ENCODE assay signal across 1 cellular context in the genomic region with DNA sequence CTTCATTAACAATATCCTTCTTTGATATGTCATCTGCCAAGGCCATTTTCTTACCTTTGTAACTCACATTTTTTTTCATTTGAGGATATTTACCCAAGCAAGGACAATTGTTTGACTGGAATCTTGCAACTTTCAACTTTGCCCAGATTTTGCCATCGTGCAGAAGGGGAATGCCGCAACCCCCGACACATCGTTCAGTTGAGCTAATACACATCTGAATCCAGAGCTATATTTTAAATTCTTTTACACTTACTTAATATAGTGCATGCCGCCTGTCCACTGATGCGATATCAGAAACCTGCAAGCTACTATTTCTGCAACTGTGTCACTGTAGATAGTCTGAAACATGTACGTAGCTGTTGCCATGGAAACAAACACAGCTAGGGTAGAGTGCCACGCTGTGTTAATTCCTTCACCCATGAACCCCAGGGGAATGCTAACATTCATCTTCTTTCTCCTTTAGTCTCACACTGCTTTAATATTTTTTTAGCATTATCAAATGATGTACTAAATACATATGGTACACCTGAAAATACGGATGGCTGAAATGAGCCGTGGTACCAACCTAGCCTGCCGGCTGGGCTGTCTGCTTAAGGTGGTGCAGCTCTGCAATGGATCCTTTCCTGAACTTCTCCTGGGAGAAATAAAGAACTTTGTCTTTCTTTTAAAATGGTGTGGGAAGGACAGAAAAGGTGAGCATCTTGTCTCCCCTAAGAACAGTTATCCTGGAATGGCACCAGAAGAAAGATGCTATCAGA.
A peak's percentile ranks its signal among the peaks of the same experiment; 100 is the strongest.
TF ChIP-seq lines count a peak whose summit lies in the region.

No MANE protein-coding gene starts in this region.

TF ChIP-seq in HepG2, 621 proteins besides CTCF, POLR2A, EP300 and RAD21 (continued from another document and continues in another):
- TF ChIP-seq ZNF362 (CRISPR knock-in tag; IDR thresholded peaks at IDR 0.05; ENCODE audit: borderline replicate concordance) (peak; percentile 92), ZNF691 (CRISPR knock-in tag; IDR thresholded peaks at IDR 0.05; ENCODE audit: borderline replicate concordance, low read depth) (no peak), RXRB (CRISPR knock-in tag; IDR thresholded peaks at IDR 0.05; ENCODE audit: borderline replicate concordance) (no peak), ZNF138 (CRISPR knock-in tag; IDR thresholded peaks at IDR 0.05; ENCODE audit: low read depth) (no peak), DMTF1 (CRISPR knock-in tag; IDR thresholded peaks at IDR 0.05) (no peak), ZNF614 (CRISPR knock-in tag; IDR thresholded peaks at IDR 0.05; ENCODE audit: borderline replicate concordance) (no peak), NFE2L1 (CRISPR knock-in tag; IDR thresholded peaks at IDR 0.05; ENCODE audit: borderline replicate concordance) (no peak), ZBTB37 (CRISPR knock-in tag; IDR thresholded peaks at IDR 0.05) (0 out of 2 replicates have a peak, but pooled peaks have one; percentile 44), KAT8 (CRISPR knock-in tag; IDR thresholded peaks at IDR 0.05) (0 out of 2 replicates have a peak, but pooled peaks have one; percentile 23), ARID5B (CRISPR knock-in tag; IDR thresholded peaks at IDR 0.05) (peak; percentile 71), ZNF782 (CRISPR knock-in tag; IDR thresholded peaks at IDR 0.05; ENCODE audit: borderline replicate concordance) (no peak), MIER3 (CRISPR knock-in tag; IDR thresholded peaks at IDR 0.05; ENCODE audit: borderline replicate concordance) (no peak), ZFP36L1 (CRISPR knock-in tag; IDR thresholded peaks at IDR 0.05) (no peak), ZNF788 (CRISPR knock-in tag; IDR thresholded peaks at IDR 0.05; ENCODE audit: borderline replicate concordance) (no peak), ZNF280B (CRISPR knock-in tag; IDR thresholded peaks at IDR 0.05; ENCODE audit: borderline replicate concordance) (no peak), ZNF280D (CRISPR knock-in tag; IDR thresholded peaks at IDR 0.05) (no peak), LCORL (IDR thresholded peaks at IDR 0.05) (no peak), LCORL (CRISPR knock-in tag; IDR thresholded peaks at IDR 0.05) (no peak), MYC (CRISPR knock-in tag; IDR thresholded peaks at IDR 0.05; ENCODE audit: borderline replicate concordance) (no peak), HNF4G (IDR thresholded peaks at IDR 0.05; ENCODE audit: borderline replicate concordance, low read depth, low read length) (peak; percentile 61; the same call in 1 of the 2 replicates), HNF4G (CRISPR knock-in tag; IDR thresholded peaks at IDR 0.05; ENCODE audit: borderline replicate concordance, low read depth) (no peak), ZNF143 (CRISPR knock-in tag; IDR thresholded peaks at IDR 0.05) (no peak), ISL2 (CRISPR knock-in tag; IDR thresholded peaks at IDR 0.05) (0 out of 2 replicates have a peak, but pooled peaks have one; percentile 30), HNRNPL (IDR thresholded peaks at IDR 0.05; ENCODE audit: low read depth, low read length) (no peak)
- TF ChIP-seq, protein P1, sequence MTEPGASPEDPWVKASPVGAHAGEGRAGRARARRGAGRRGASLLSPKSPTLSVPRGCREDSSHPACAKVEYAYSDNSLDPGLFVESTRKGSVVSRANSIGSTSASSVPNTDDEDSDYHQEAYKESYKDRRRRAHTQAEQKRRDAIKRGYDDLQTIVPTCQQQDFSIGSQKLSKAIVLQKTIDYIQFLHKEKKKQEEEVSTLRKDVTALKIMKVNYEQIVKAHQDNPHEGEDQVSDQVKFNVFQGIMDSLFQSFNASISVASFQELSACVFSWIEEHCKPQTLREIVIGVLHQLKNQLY (CRISPR knock-in tag; IDR thresholded peaks at IDR 0.05), result no peak
- TF ChIP-seq, protein P2, sequence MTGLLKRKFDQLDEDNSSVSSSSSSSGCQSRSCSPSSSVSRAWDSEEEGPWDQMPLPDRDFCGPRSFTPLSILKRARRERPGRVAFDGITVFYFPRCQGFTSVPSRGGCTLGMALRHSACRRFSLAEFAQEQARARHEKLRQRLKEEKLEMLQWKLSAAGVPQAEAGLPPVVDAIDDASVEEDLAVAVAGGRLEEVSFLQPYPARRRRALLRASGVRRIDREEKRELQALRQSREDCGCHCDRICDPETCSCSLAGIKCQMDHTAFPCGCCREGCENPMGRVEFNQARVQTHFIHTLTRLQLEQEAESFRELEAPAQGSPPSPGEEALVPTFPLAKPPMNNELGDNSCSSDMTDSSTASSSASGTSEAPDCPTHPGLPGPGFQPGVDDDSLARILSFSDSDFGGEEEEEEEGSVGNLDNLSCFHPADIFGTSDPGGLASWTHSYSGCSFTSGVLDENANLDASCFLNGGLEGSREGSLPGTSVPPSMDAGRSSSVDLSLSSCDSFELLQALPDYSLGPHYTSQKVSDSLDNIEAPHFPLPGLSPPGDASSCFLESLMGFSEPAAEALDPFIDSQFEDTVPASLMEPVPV (CRISPR knock-in tag; IDR thresholded peaks at IDR 0.05), result no peak
- TF ChIP-seq, protein P3, sequence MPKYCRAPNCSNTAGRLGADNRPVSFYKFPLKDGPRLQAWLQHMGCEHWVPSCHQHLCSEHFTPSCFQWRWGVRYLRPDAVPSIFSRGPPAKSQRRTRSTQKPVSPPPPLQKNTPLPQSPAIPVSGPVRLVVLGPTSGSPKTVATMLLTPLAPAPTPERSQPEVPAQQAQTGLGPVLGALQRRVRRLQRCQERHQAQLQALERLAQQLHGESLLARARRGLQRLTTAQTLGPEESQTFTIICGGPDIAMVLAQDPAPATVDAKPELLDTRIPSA (CRISPR knock-in tag; IDR thresholded peaks at IDR 0.05; ENCODE audit: borderline replicate concordance), result no peak
